ENCODE assay signal across 15 cellular contexts in genomic region chr14:102785598-102785963, GRCh38. TPM values are rescaled to one million over a fixed set of nuclear protein-coding genes. Genes with fewer than 3 reads are reported as not detected.
DNase-seq lines count a peak whose midpoint lies in the region; ATAC-seq, FAIRE-seq and TF ChIP-seq lines count a peak whose summit lies in the region.
"Had no signal": no experiment of that assay in that cellular context is flagged by ENCODE, and none has a peak within 500 bp of the region (broad histone marks: within the 10 kb centered on the region; RNA-seq: fewer than 3 reads in every experiment).

No MANE protein-coding gene starts in this region.

- peak overlapping the region; percentile 11 for H3K4me3 Mint-ChIP-seq in stimulated activated memory B cell treated with anti-CD40 and anti-IgM and Interleukin-4, amounts not matched to agents 10 μg/mL and 1 μg/mL and 100 μg/mL, for 72 hours
- H3K4me3 Mint-ChIP-seq in naive thymus-derived CD4-positive, alpha-beta T cell: peak overlapping the region in 4 of 10 donors; percentile 15 to 39 (median 30)

- BruUV-seq in HepG2 (replicated peaks; lab: Mats Ljungman, UMichigan): no TSS peak

- H3K27me3 ChIP-seq in HepG2 (ENCODE audit: control insufficient read depth in 1 of 2, insufficient read depth in 2 of 2, low read length in 2 of 2) (no peaks in the 10 kb centered on the region), right lobe of liver (no peaks in the 10 kb centered on the region)
- no peaks in the 10 kb centered on the region for H3K27me3 ChIP-seq in naive thymus-derived CD4-positive, alpha-beta T cell (ENCODE audit: control insufficient read depth in 2 of 2, insufficient read depth in 2 of 2, low read length in 2 of 2)
- H3K27me3 ChIP-seq: heart left ventricle had no signal

- no peak for TF ChIP-seq RAD21 in HepG2 (CRISPR knock-in tag; IDR thresholded peaks at IDR 0.05)

- peaks cover 12% of the 10 kb centered on the region; the same call in 1 of the 2 replicates for H3K4me1 ChIP-seq in HepG2 (ENCODE audit: insufficient read depth, low read length)
- no peaks in the 10 kb centered on the region for H3K4me1 ChIP-seq in right lobe of liver
- H3K4me1 ChIP-seq in naive thymus-derived CD4-positive, alpha-beta T cell (ENCODE audit: control insufficient read depth in 2 of 2, insufficient read depth in 2 of 2, low read length in 2 of 2): peaks cover 15 to 16% of the 10 kb centered on the region in 2 donors

- peak; percentile 63 for TF ChIP-seq CTCF in HepG2 (CRISPR knock-in tag; IDR thresholded peaks at IDR 0.05)
- no peak for TF ChIP-seq CTCF in right lobe of liver (IDR thresholded peaks at IDR 0.05)
- TF ChIP-seq CTCF in astrocyte of the cerebellum (IDR thresholded peaks at IDR 0.05; ENCODE audit: low read depth, low read length, missing control alignments): peak; percentile 16

- peaks cover 82% of the 10 kb centered on the region for H3K4me1 Mint-ChIP-seq in stimulated activated memory B cell treated with anti-CD40 and anti-IgM and Interleukin-4, amounts not matched to agents 10 μg/mL and 1 μg/mL and 100 μg/mL, for 72 hours
- peaks cover 59 to 83% (median 76%) of the 10 kb centered on the region in 7 donors for H3K4me1 Mint-ChIP-seq in naive thymus-derived CD4-positive, alpha-beta T cell

- 0 out of 2 replicates have a peak, but pooled peaks cover 4% of the 10 kb centered on the region for H4K20me1 ChIP-seq in HepG2 (ENCODE audit: insufficient read depth, low read length)

- no peak overlapping the region for H3K4me2 ChIP-seq in HepG2 (ENCODE audit: low read depth, low read length)

- 65% methylated on average over 3 of the region's 3 CpGs for WGBS in HepG2 (ENCODE audit: low lambda C conversion rate)
- WGBS in right lobe of liver (ENCODE audit: insufficient coverage, low coverage, low lambda C conversion rate, missing lambda C conversion rate): 83% methylated on average over 1 of the region's 3 CpGs

- DNase-seq in HepG2 (ENCODE audit: low spot score) (no peak), right lobe of liver (no peak), astrocyte of the cerebellum (ENCODE audit: low read depth) (no peak), NCI-H1436 (lab: John Stamatoyannopoulos, UW) (no peak)
- DNase-seq in naive thymus-derived CD4-positive, alpha-beta T cell: no peak
- DNase-seq: heart left ventricle, left cardiac atrium, NCI-H187, SIG-M5 had no signal

- no peaks in the 10 kb centered on the region for H3K9me3 ChIP-seq in HepG2 (ENCODE audit: low read length)
- no peaks in the 10 kb centered on the region for H3K9me3 ChIP-seq in right lobe of liver
- no peaks in the 10 kb centered on the region for H3K9me3 ChIP-seq in naive thymus-derived CD4-positive, alpha-beta T cell (ENCODE audit: control insufficient read depth in 2 of 3, low read length in 3 of 3)
- H3K9me3 ChIP-seq: heart left ventricle had no signal

- no peak overlapping the region for H2AFZ ChIP-seq in HepG2 (ENCODE audit: low read length)

- H3K79me2 ChIP-seq in HepG2 (ENCODE audit: insufficient read depth, low read length): peaks cover 46% of the 10 kb centered on the region

- no peaks in the 10 kb centered on the region for H3K27me3 Mint-ChIP-seq in stimulated activated memory B cell treated with anti-CD40 and anti-IgM and Interleukin-4, amounts not matched to agents 10 μg/mL and 1 μg/mL and 100 μg/mL, for 72 hours
- H3K27me3 Mint-ChIP-seq in naive thymus-derived CD4-positive, alpha-beta T cell: no peaks in the 10 kb centered on the region

- H3K27ac ChIP-seq in HepG2 (ENCODE audit: extremely low read length, insufficient read depth, low read length) (no peak overlapping the region), right lobe of liver (no peak overlapping the region)
- no peak overlapping the region for H3K27ac ChIP-seq in naive thymus-derived CD4-positive, alpha-beta T cell (ENCODE audit: low read depth, low read length)
- H3K27ac ChIP-seq: heart left ventricle had no signal

- ATAC-seq in HepG2: peak; percentile 83
- no peak for ATAC-seq in right lobe of liver
- peak; percentile 16 for ATAC-seq in HG02588 (IDR thresholded peaks at IDR 0.05; ENCODE audit: unreplicated experiment)
- ATAC-seq in stimulated activated memory B cell treated with anti-CD40 and anti-IgM and Interleukin-4, amounts not matched to agents 10 μg/mL and 1 μg/mL and 100 μg/mL, for 72 hours: no peak
- no peak for ATAC-seq in GM21367 (IDR thresholded peaks at IDR 0.05; ENCODE audit: unreplicated experiment)
- ATAC-seq in naive thymus-derived CD4-positive, alpha-beta T cell: no peak
- ATAC-seq: heart left ventricle had no signal

- H3K36me3 ChIP-seq in HepG2 (replicated peaks in 1 of 2; ENCODE audit: control insufficient read depth in 1 of 2, insufficient read depth in 2 of 2, low read length in 2 of 2) (no peaks in the 10 kb centered on the region), right lobe of liver (no peaks in the 10 kb centered on the region)
- H3K36me3 ChIP-seq in naive thymus-derived CD4-positive, alpha-beta T cell (ENCODE audit: control insufficient read depth in 2 of 3, insufficient read depth in 3 of 3, low read length in 3 of 3): no peaks in the 10 kb centered on the region
- H3K36me3 ChIP-seq: heart left ventricle had no signal

- POLR2A ChIA-PET in HepG2 (lab: Yijun Ruan, JAX): no interaction called here
- POLR2A ChIA-PET in naive thymus-derived CD4-positive, alpha-beta T cell (lab: Charles Lee): no interaction called here

- H3K9me3 Mint-ChIP-seq in stimulated activated memory B cell treated with anti-CD40 and anti-IgM and Interleukin-4, amounts not matched to agents 10 μg/mL and 1 μg/mL and 100 μg/mL, for 72 hours: no peaks in the 10 kb centered on the region
- peaks cover 0 to 4% (median 0%) of the 10 kb centered on the region in 11 donors for H3K9me3 Mint-ChIP-seq in naive thymus-derived CD4-positive, alpha-beta T cell

- CTCF ChIA-PET in HepG2 (lab: Yijun Ruan, JAX; ENCODE audit: low intra/inter-chr PET ratio, low total read pairs): no interaction called here
- CTCF ChIA-PET in naive thymus-derived CD4-positive, alpha-beta T cell (lab: Charles Lee): no interaction called here

- peak overlapping the region; percentile 76 for H3K27ac Mint-ChIP-seq in stimulated activated memory B cell treated with anti-CD40 and anti-IgM and Interleukin-4, amounts not matched to agents 10 μg/mL and 1 μg/mL and 100 μg/mL, for 72 hours
- peak overlapping the region in 3 of 9 donors; percentile 25 to 46 (median 42) for H3K27ac Mint-ChIP-seq in naive thymus-derived CD4-positive, alpha-beta T cell

- peaks cover 30% of the 10 kb centered on the region for H3K36me3 Mint-ChIP-seq in stimulated activated memory B cell treated with anti-CD40 and anti-IgM and Interleukin-4, amounts not matched to agents 10 μg/mL and 1 μg/mL and 100 μg/mL, for 72 hours
- H3K36me3 Mint-ChIP-seq in naive thymus-derived CD4-positive, alpha-beta T cell: peaks cover 0 to 27% (median 16%) of the 10 kb centered on the region in 5 donors

- no peak for TF ChIP-seq POLR2A in HepG2 (IDR thresholded peaks at IDR 0.05; ENCODE audit: insufficient read depth in 1 of 2, low read depth in 2 of 2, low read length in 2 of 2)
- no peak for TF ChIP-seq POLR2A in right lobe of liver (IDR thresholded peaks at IDR 0.05)

- intact Hi-C loops in HepG2 (cut with micrococcal nuclease; ENCODE audit: unreplicated experiment): no loop called here
- intact Hi-C loops in right lobe of liver (cut with DNase I): no loop called here
- intact Hi-C loops in naive thymus-derived CD4-positive, alpha-beta T cell (cut with micrococcal nuclease): no loop called here

- in situ Hi-C loops in HepG2 (cut with HindIII; ENCODE audit: extremely low pct_ligation_motif_present, low pct_unique_long_range_greater_than_20kb) (no loop called here), astrocyte of the cerebellum (cut with HindIII; ENCODE audit: low sequenced_read_pairs) (no loop called here)

- H3K9ac ChIP-seq in HepG2 (ENCODE audit: insufficient read depth, low read depth, low read length): no peak overlapping the region

- H3K4me3 ChIP-seq in HepG2 (replicated peaks in 1 of 3; ENCODE audit: insufficient read depth in 1 of 3, low read depth in 2 of 3, low read length in 3 of 3) (no peak overlapping the region), right lobe of liver (no peak overlapping the region), astrocyte of the cerebellum (ENCODE audit: low read depth, low read length) (no peak overlapping the region)
- H3K4me3 ChIP-seq in naive thymus-derived CD4-positive, alpha-beta T cell (ENCODE audit: low read length): no peak overlapping the region
- H3K4me3 ChIP-seq: heart left ventricle had no signal

- TF ChIP-seq EP300 in HepG2 (IDR thresholded peaks at IDR 0.05; ENCODE audit: low read depth in 2 of 2, low read length in 2 of 2) (no peak), HepG2 (CRISPR knock-in tag; IDR thresholded peaks at IDR 0.05; ENCODE audit: borderline replicate concordance) (no peak)

- no peak for FAIRE-seq in HepG2 (lab: Jason Lieb, UNC)
- FAIRE-seq: bronchial epithelial cell, endothelial cell of umbilical vein, TTC549 had no signal

RNA-seq across cellular contexts. Expression of gene TRAF3, which starts 8.3 kb away (rescaled TPM):
- 12.2 and 13.0 TPM in 2 replicates for total RNA-seq in HepG2 (2016; rRNA removed; fragmentation: Illumina TruSeq; extraction: Trizol)
- 45.5 and 46.6 TPM in 2 replicates for total RNA-seq in HepG2 (2016; cell fraction: cytosol; rRNA removed; fragmentation: Illumina TruSeq; extraction: Trizol; ENCODE audit: low read depth)
- 10.7 and 11.9 TPM in 2 replicates for total RNA-seq in HepG2 (2016; cell fraction: insoluble cytoplasmic fraction; rRNA removed; fragmentation: Illumina TruSeq; extraction: Trizol)
- 36.3 and 37.0 TPM in 2 replicates for total RNA-seq in HepG2 (2016; cell fraction: membrane; rRNA removed; fragmentation: Illumina TruSeq; extraction: Trizol)
- total RNA-seq in HepG2 (2016; cell fraction: nucleus; rRNA removed; fragmentation: Illumina TruSeq; extraction: Trizol): 8.7 and 9.5 TPM in 2 replicates
- 6.9 and 7.2 TPM in 2 replicates for polyA plus RNA-seq in HepG2 (2011; rRNA removed)
- polyA plus RNA-seq in HepG2 (2011; cell fraction: cytosol; rRNA removed): 6.0 and 6.8 TPM in 2 replicates
- polyA plus RNA-seq in HepG2 (2011; cell fraction: nucleus; rRNA removed): 8.0 and 8.4 TPM in 2 replicates
- 5.3 and 5.6 TPM in 2 replicates for polyA plus RNA-seq in HepG2 (2012)
- polyA plus RNA-seq in HepG2 (2016; cell fraction: cytosol; fragmentation: Illumina TruSeq; extraction: Trizol; ENCODE audit: low read depth): 11.1 and 11.2 TPM in 2 replicates
- 7.7 and 10.1 TPM in 2 replicates for polyA plus RNA-seq in HepG2 (2016; cell fraction: insoluble cytoplasmic fraction; fragmentation: Illumina TruSeq; extraction: Trizol; ENCODE audit: low read depth)
- 15.8 and 17.5 TPM in 2 replicates for polyA plus RNA-seq in HepG2 (2016; cell fraction: membrane; fragmentation: Illumina TruSeq; extraction: Trizol; ENCODE audit: low read depth)
- 11.6 and 12.0 TPM in 2 replicates for polyA plus RNA-seq in HepG2 (2016; cell fraction: nucleus; fragmentation: Illumina TruSeq; extraction: Trizol; ENCODE audit: insufficient read depth, low read depth)
- 21.0 and 40.5 TPM in 2 replicates for polyA minus RNA-seq in HepG2 (2011; rRNA and poly(A)+ RNA removed; ENCODE audit: low replicate concordance)
- polyA minus RNA-seq in HepG2 (2011; cell fraction: cytosol; rRNA and poly(A)+ RNA removed): 7.8 and 9.1 TPM in 2 replicates
- 6.8 and 11.8 TPM in 2 replicates for polyA minus RNA-seq in HepG2 (2011; cell fraction: nucleus; rRNA and poly(A)+ RNA removed)
- total RNA-seq in right lobe of liver: 10 to 100 TPM in 1 of 6 experiments, 1 to 10 TPM in 5; 5.6 to 10.5 (median 8.3) TPM
- 10 to 100 TPM; 27.7 to 74.4 (median 44.1) TPM for total RNA-seq in naive thymus-derived CD4-positive, alpha-beta T cell
- polyA plus RNA-seq in naive thymus-derived CD4-positive, alpha-beta T cell: 10 to 100 TPM; 16.1 to 23.8 TPM

Comparison
In these comparisons a context has a peak if more than half of its experiments do, and no peak if none do; other contexts are left out.
1. ATAC-seq: peak in HepG2 (single experiment) and HG02588 (single experiment); none in right lobe of liver (0 of 4), stimulated activated memory B cell treated with anti-CD40 and anti-IgM and Interleukin-4, amounts not matched to agents 10 μg/mL and 1 μg/mL and 100 μg/mL, for 72 hours (single experiment), GM21367 (single experiment) and naive thymus-derived CD4-positive, alpha-beta T cell (single experiment).
2. CTCF ChIP-seq: peak in HepG2 (single experiment) and astrocyte of the cerebellum (single experiment); none in right lobe of liver (0 of 4).